Comparison of ENCODE assay signal across 8 cellular contexts in genomic region chr19:48636859-48637448, GRCh38. TPM values are rescaled to one million over a fixed set of nuclear protein-coding genes. Genes with fewer than 3 reads are reported as not detected.
A peak's percentile ranks its signal among the peaks of the same experiment; 100 is the strongest.
DNase-seq lines count a peak whose midpoint lies in the region; ATAC-seq and TF ChIP-seq lines count a peak whose summit lies in the region.

TSS of gene DBP (minus strand) at chr19:48637379. CDS start at chr19:48636994, 385 bp downstream.

- ATAC-seq in HG03108 (IDR thresholded peaks at IDR 0.05; ENCODE audit: unreplicated experiment) = peak; percentile 0
- ATAC-seq in GM19328 (IDR thresholded peaks at IDR 0.05; ENCODE audit: unreplicated experiment) = no peak
- ATAC-seq in GM18520 (IDR thresholded peaks at IDR 0.05; ENCODE audit: unreplicated experiment) = no peak

- peaks cover 22% of the 10 kb centered on the region for H3F3A ChIP-seq in DOHH2 (ENCODE audit: control insufficient read depth, insufficient read depth)

- H3K9me3 ChIP-seq in DOHH2 (ENCODE audit: control insufficient read depth, insufficient read depth, low read length) = no peaks in the 10 kb centered on the region
- no peaks in the 10 kb centered on the region for H3K9me3 ChIP-seq in esophagus squamous epithelium
- H3K9me3 ChIP-seq in neutrophil = no peaks in the 10 kb centered on the region

- peak within 1 kb of the TSS; percentile 93 for H3K4me2 ChIP-seq in DOHH2 (ENCODE audit: low read length)

- intact Hi-C loops in T-helper 2 cell treated with Interferon-gamma antibody and Interleukin-4, amounts not matched to agents 100 ng/mL and 5 ng/mL, for 36 hours (cut with micrococcal nuclease) = loop anchor here (1.0 to 10.0 kb wide), 5 partner anchors 18 to 328 kb away; partner anchors contain the start of genes FTL, RPL18, SPHK2 and SYNGR4
- intact Hi-C loops in esophagus squamous epithelium (cut with DNase I) = no loop called here

- no peaks in the 10 kb centered on the region for H4K20me1 ChIP-seq in DOHH2 (ENCODE audit: control insufficient read depth, insufficient read depth, low read depth, low read length)

- H3K27ac ChIP-seq in DOHH2 (ENCODE audit: low read depth, low read length) (peak within 1 kb of the TSS; percentile 96), esophagus squamous epithelium (peak within 1 kb of the TSS; percentile 95 to 98 (median 96)), neutrophil (peak within 1 kb of the TSS; percentile 96)

- H3K9me2 ChIP-seq in DOHH2 (replicated peaks; ENCODE audit: control insufficient read depth, low read length) = no peaks in the 10 kb centered on the region

- H3K79me2 ChIP-seq in DOHH2 (ENCODE audit: control insufficient read depth, low read length) = peaks cover 27% of the 10 kb centered on the region

- peak within 1 kb of the TSS; percentile 87 for H3K4me3 ChIP-seq in DOHH2 (ENCODE audit: low read length)
- H3K4me3 ChIP-seq in esophagus squamous epithelium = peak within 1 kb of the TSS; percentile 63 to 86 (median 76)
- peak within 1 kb of the TSS; percentile 87 to 90 for H3K4me3 ChIP-seq in neutrophil (ENCODE audit: low read depth in 1 of 2, low read length in 1 of 2)

- H3K4me1 ChIP-seq in DOHH2 (ENCODE audit: control insufficient read depth, low read length) (peaks cover 59% of the 10 kb centered on the region), esophagus squamous epithelium (peaks cover 36 to 71% (median 45%) of the 10 kb centered on the region in 3 donors), neutrophil (ENCODE audit: control insufficient read depth in 1 of 2, insufficient read depth in 1 of 2, low read depth in 1 of 2, low read length in 1 of 2) (peaks cover 53 to 64% of the 10 kb centered on the region in 2 experiments)

- H3K36me3 ChIP-seq in DOHH2 (ENCODE audit: control insufficient read depth, low read length) (peaks cover 15% of the 10 kb centered on the region), esophagus squamous epithelium (peaks cover 0 to 12% (median 0%) of the 10 kb centered on the region in 3 donors), neutrophil (peaks cover 15% of the 10 kb centered on the region)

- WGBS in esophagus squamous epithelium, 2 donors = 0% methylated on average over 3 to 14 of the region's 40 CpGs

- peak in 2 of 4 donors; percentile 12 to 74 for TF ChIP-seq POLR2A in esophagus squamous epithelium (IDR thresholded peaks at IDR 0.05)

- H3K27me3 ChIP-seq in DOHH2 (ENCODE audit: control insufficient read depth, low read length) (no peaks in the 10 kb centered on the region), esophagus squamous epithelium (no peaks in the 10 kb centered on the region), neutrophil (no peaks in the 10 kb centered on the region)

- TF ChIP-seq CTCF in DOHH2 (IDR thresholded peaks at IDR 0.05; ENCODE audit: low read depth, low read length, poor library complexity, severe bottlenecking) = peak; percentile 37
- TF ChIP-seq CTCF in esophagus squamous epithelium (IDR thresholded peaks at IDR 0.05) = peak in 3 of 6 experiments; percentile 3 to 39 (median 21)
- no peak for TF ChIP-seq CTCF in neutrophil (IDR thresholded peaks at IDR 0.05)

- DNase-seq in esophagus squamous epithelium (lab: John Stamatoyannopoulos, UW) = peak; percentile 93
- no peak for DNase-seq in stimulated activated CD4-positive, alpha-beta T cell treated with anti-CD3 and anti-CD28 coated beads, Interleukin-4, amount 100 ng/mL, for 4 hours

RNA-seq across cellular contexts. Expression of gene DBP, which starts in this region (rescaled TPM):
- 9.6 and 11.8 TPM in 2 replicates for total RNA-seq in T-helper 2 cell treated with Interferon-gamma antibody and Interleukin-4, amounts not matched to agents 100 ng/mL and 5 ng/mL, for 36 hours
- total RNA-seq in esophagus squamous epithelium = 10 to 100 TPM in 3 of 4 donors, 1 to 10 TPM in 1; 4.2 to 16.2 (median 11.7) TPM
